Comparison of ENCODE assay signal across 13 cellular contexts in genomic region chr2:187302619-187303018, GRCh38.
DNase-seq lines count a peak whose midpoint lies in the region; ATAC-seq and TF ChIP-seq lines count a peak whose summit lies in the region.
"Had no signal": no experiment of that assay in that cellular context is flagged by ENCODE, and none has a peak within 500 bp of the region (broad histone marks: within the 10 kb centered on the region; RNA-seq: fewer than 3 reads in every experiment).

No MANE protein-coding gene starts in this region.

- no peak overlapping the region for H2AFZ ChIP-seq in trophoblast cell (ENCODE audit: insufficient read depth, low read length, poor library complexity)

- H4K91ac ChIP-seq in trophoblast cell (ENCODE audit: low read depth, low read length), result no peak overlapping the region

- ATAC-seq in GM18907 (IDR thresholded peaks at IDR 0.05; ENCODE audit: unreplicated experiment) (no peak), GM21723 (IDR thresholded peaks at IDR 0.05; ENCODE audit: unreplicated experiment) (no peak)

- H4K12ac ChIP-seq in trophoblast cell (ENCODE audit: low read depth, low read length), result no peak overlapping the region

- H2AK5ac ChIP-seq in trophoblast cell (ENCODE audit: low read length), result no peak overlapping the region

- H3K9ac ChIP-seq in trophoblast cell (ENCODE audit: low read length), result no peak overlapping the region

- no peak overlapping the region for H2BK12ac ChIP-seq in trophoblast cell (ENCODE audit: low read length)

- H3K4me1 ChIP-seq in trophoblast cell (ENCODE audit: control insufficient read depth in 1 of 2, insufficient read depth in 2 of 2, low read length in 2 of 2), result no peaks in the 10 kb centered on the region
- H3K4me1 ChIP-seq: ascending aorta, vagina had no signal

- no peak overlapping the region for H3K4me2 ChIP-seq in trophoblast cell (ENCODE audit: low read length)

- H3K27me3 ChIP-seq in trophoblast cell (ENCODE audit: insufficient read depth, low read length), result no peaks in the 10 kb centered on the region
- H3K27me3 ChIP-seq: ascending aorta, vagina had no signal

- no peak overlapping the region for H3K23ac ChIP-seq in trophoblast cell (ENCODE audit: low read length)

- no peak overlapping the region for H3K18ac ChIP-seq in trophoblast cell (ENCODE audit: low read length)

- no peak overlapping the region for H3K4ac ChIP-seq in trophoblast cell (ENCODE audit: low read depth, low read length)

- H2BK5ac ChIP-seq in trophoblast cell (ENCODE audit: low read depth, low read length, poor library complexity), result no peak overlapping the region

- H3K27ac ChIP-seq in coronary artery (no peak overlapping the region), trophoblast cell (ENCODE audit: low read depth, low read length) (no peak overlapping the region)
- H3K27ac ChIP-seq: ascending aorta, vagina had no signal

- no peak overlapping the region for H4K8ac ChIP-seq in trophoblast cell (ENCODE audit: low read depth, low read length)

- H3K4me3 ChIP-seq in HFF-Myc (replicated peaks; ENCODE audit: low read depth, low read length) (peak overlapping the region; percentile 14; the same call in 1 of the 2 replicates), coronary artery (peak overlapping the region; percentile 0), trophoblast cell (ENCODE audit: low read depth, low read length) (no peak overlapping the region)
- H3K4me3 ChIP-seq: ascending aorta, vagina had no signal

- no peaks in the 10 kb centered on the region for H3K9me3 ChIP-seq in trophoblast cell (ENCODE audit: insufficient read depth, low read depth, low read length)
- H3K9me3 ChIP-seq: ascending aorta, vagina had no signal

- H3K14ac ChIP-seq in trophoblast cell (ENCODE audit: low read length), result no peak overlapping the region

- H3K79me2 ChIP-seq in trophoblast cell (ENCODE audit: control insufficient read depth, insufficient read depth, low read length, poor library complexity), result no peaks in the 10 kb centered on the region

- no CpG with 5 or more reads among the region's 3 CpGs for whole genome bisulfite sequencing in trophoblast cell (ENCODE audit: extremely low coverage, insufficient coverage, insufficient read length)

- H3K79me1 ChIP-seq in trophoblast cell (ENCODE audit: low read length), result no peaks in the 10 kb centered on the region

- no peaks in the 10 kb centered on the region for H3K36me3 ChIP-seq in trophoblast cell (ENCODE audit: control insufficient read depth in 1 of 2, insufficient read depth in 2 of 2, low read length in 2 of 2)
- H3K36me3 ChIP-seq: ascending aorta, vagina had no signal

- no peak for TF ChIP-seq CTCF in HFF-Myc (IDR thresholded peaks at IDR 0.05; ENCODE audit: low read depth, low read length, missing control alignments)
- TF ChIP-seq CTCF in coronary artery (IDR thresholded peaks at IDR 0.05), result no peak

- DNase-seq in A172 (ENCODE audit: low spot score) (peak; percentile 14), HFF-Myc (ENCODE audit: extremely low read depth, low read depth) (peak; percentile 49), coronary artery (ENCODE audit: low spot score) (no peak), iris pigment epithelial cell (ENCODE audit: low read depth) (peak; percentile 60), trophoblast cell (no peak)
- no peak for DNase-seq in central memory CD4-positive, alpha-beta T cell
- DNase-seq: activated CD4-positive, alpha-beta T cell treated with anti-CD3 and anti-CD28 coated beads, Interleukin-2, amount 10 ng/mL, durations not matched to agents 24 days and 14 days; GOT3; NCI-H2227 treated with DMSO at 0.1 percent for 48 hours had no signal

- H2BK120ac ChIP-seq in trophoblast cell (ENCODE audit: insufficient read depth, low read length, poor library complexity), result no peak overlapping the region

Comparison
In these comparisons a context has a peak if more than half of its experiments do, and no peak if none do; other contexts are left out.
1. DNase-seq: peak in A172 (single experiment), HFF-Myc (single experiment) and iris pigment epithelial cell (single experiment); none in coronary artery (single experiment), central memory CD4-positive, alpha-beta T cell (single experiment) and trophoblast cell (0 of 2).